ENCODE assay signal across 11 cellular contexts in the genomic region with DNA sequence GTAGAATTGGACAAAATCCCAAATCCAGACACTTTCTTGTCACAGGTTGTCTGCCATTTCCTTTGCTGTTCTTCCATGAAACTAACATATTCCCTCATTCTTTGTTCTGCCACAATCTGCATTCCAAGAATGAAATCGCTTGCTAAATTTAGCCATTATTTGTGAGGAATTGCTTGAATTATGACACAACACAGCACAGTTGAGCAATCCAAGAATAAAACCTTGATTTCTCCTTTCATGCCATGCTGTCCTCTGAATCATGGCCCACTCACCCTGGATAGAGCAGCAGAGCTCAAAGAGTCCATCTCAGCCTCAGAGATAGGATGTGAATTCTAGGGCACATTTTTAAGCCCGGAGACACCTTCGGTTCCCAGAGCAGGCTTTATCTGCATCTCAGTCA. TPM values are rescaled to one million over a fixed set of nuclear protein-coding genes. Genes with fewer than 3 reads are reported as not detected.
A peak's percentile ranks its signal among the peaks of the same experiment; 100 is the strongest.
DNase-seq lines count a peak whose midpoint lies in the region; TF ChIP-seq lines count a peak whose summit lies in the region.
"Had no signal": no experiment of that assay in that cellular context is flagged by ENCODE, and none has a peak within 500 bp of the region (broad histone marks: within the 10 kb centered on the region; RNA-seq: fewer than 3 reads in every experiment).

No MANE protein-coding gene starts in this region.

- H3K27me3 Mint-ChIP-seq in osteocyte (ENCODE audit: unreplicated experiment), result no peaks in the 10 kb centered on the region

- WGBS in SK-N-SH (ENCODE audit: low lambda C conversion rate), result 63% methylated on average over 3 of the region's 3 CpGs

- peaks cover 46% of the 10 kb centered on the region for H3F3A ChIP-seq in SK-N-SH (replicated peaks; ENCODE audit: insufficient read depth)

- peak overlapping the region; percentile 19; the same call in 1 of the 2 replicates for H2AFZ ChIP-seq in SK-N-SH (ENCODE audit: low read depth)

- H3K9me3 Mint-ChIP-seq in osteocyte (ENCODE audit: unreplicated experiment), result no peaks in the 10 kb centered on the region
- H3K9me3 Mint-ChIP-seq: nephron had no signal

- peak overlapping the region; percentile 71 for H3K9ac ChIP-seq in SK-N-SH

- CTCF ChIA-PET in SK-N-SH (lab: Yijun Ruan, JAX), result no interaction called here

- H3K4me3 Mint-ChIP-seq in osteocyte (ENCODE audit: unreplicated experiment), result no peak overlapping the region
- H3K4me3 Mint-ChIP-seq: nephron had no signal

- peaks cover 18% of the 10 kb centered on the region; the same call in 1 of the 2 replicates for H3K79me2 ChIP-seq in SK-N-SH (ENCODE audit: insufficient read depth)

- H3K9me3 ChIP-seq in SK-N-SH, result no peaks in the 10 kb centered on the region

- no peak for TF ChIP-seq RAD21 in SK-N-SH (IDR thresholded peaks at IDR 0.05; ENCODE audit: low read length)

- peak overlapping the region; percentile 13 for H3K4me2 ChIP-seq in SK-N-SH

- DNase-seq in EL (peak; percentile 95), SK-N-SH (no peak), fibroblast of mammary gland (ENCODE audit: low read depth) (peak; percentile 96), osteocyte (ENCODE audit: extremely low spot score, unreplicated experiment) (no peak), medulla oblongata (ENCODE audit: extremely low spot score) (no peak), COLO829 (ENCODE audit: low spot score) (no peak), KG1 (lab: John Stamatoyannopoulos, UW) (no peak), dorsolateral prefrontal cortex (no peak)
- DNase-seq: NCI-H1694 had no signal

- peak overlapping the region; percentile 70 to 98 for H3K27ac ChIP-seq in SK-N-SH (ENCODE audit: low read depth in 2 of 2, low read length in 1 of 2)
- H3K27ac ChIP-seq in dorsolateral prefrontal cortex, result peak overlapping the region in 3 of 59 donors; percentile 8 to 49 (median 35)

- POLR2A ChIA-PET in SK-N-SH (lab: Yijun Ruan, JAX), result no interaction called here

- H3K27me3 ChIP-seq in SK-N-SH (ENCODE audit: insufficient read depth), result no peaks in the 10 kb centered on the region
- no peaks in the 10 kb centered on the region for H3K27me3 ChIP-seq in dorsolateral prefrontal cortex

- H3K36me3 Mint-ChIP-seq in osteocyte (ENCODE audit: unreplicated experiment), result no peaks in the 10 kb centered on the region

- no peak for TF ChIP-seq CTCF in SK-N-SH (IDR thresholded peaks at IDR 0.05)
- TF ChIP-seq CTCF in fibroblast of mammary gland (conservative IDR thresholded peaks at IDR 0.05; ENCODE audit: control insufficient read depth, insufficient read depth, low read depth, low read length), result no peak
- no peak for TF ChIP-seq CTCF in osteocyte (IDR thresholded peaks at IDR 0.05)
- TF ChIP-seq CTCF in dorsolateral prefrontal cortex (IDR thresholded peaks at IDR 0.05 in 54 of 56, conservative IDR thresholded peaks at IDR 0.05 in 2 of 56; ENCODE audit: low read depth in 1 of 56, partially characterized antibody in 56 of 56), result no peak

- H3K36me3 ChIP-seq in SK-N-SH (replicated peaks in 1 of 2; ENCODE audit: control insufficient read depth in 1 of 2, insufficient read depth in 2 of 2, low read length in 1 of 2), result no peaks in the 10 kb centered on the region

- H3K27ac Mint-ChIP-seq in osteocyte (ENCODE audit: unreplicated experiment), result peak overlapping the region; percentile 27
- H3K27ac Mint-ChIP-seq: nephron had no signal

- intact Hi-C loops in dorsolateral prefrontal cortex (cut with DNase I), result no loop called here

- H4K20me1 ChIP-seq in SK-N-SH (ENCODE audit: insufficient read depth), result no peaks in the 10 kb centered on the region

- H3K4me1 Mint-ChIP-seq in osteocyte (ENCODE audit: unreplicated experiment), result peaks cover 29% of the 10 kb centered on the region

- H3K4me3 ChIP-seq in SK-N-SH (ENCODE audit: low read depth in 2 of 2, low read length in 1 of 2) (no peak overlapping the region), fibroblast of mammary gland (ENCODE audit: control insufficient read depth, low read depth, low read length) (no peak overlapping the region), dorsolateral prefrontal cortex (no peak overlapping the region)

- peaks cover 2 to 37% of the 10 kb centered on the region in 2 experiments for H3K4me1 ChIP-seq in SK-N-SH (ENCODE audit: control insufficient read depth in 1 of 2, insufficient read depth in 2 of 2, low read depth in 1 of 2, low read length in 1 of 2)

- TF ChIP-seq EP300 in SK-N-SH (IDR thresholded peaks at IDR 0.05; ENCODE audit: borderline replicate concordance in 1 of 2, low read depth in 1 of 2, low read length in 1 of 2), result peak in 1 of 2 experiments; percentile 83; a peak in 1 of 4 replicates

- no peaks in the 10 kb centered on the region for H3K9me2 ChIP-seq in SK-N-SH

TF ChIP-seq in SK-N-SH, 30 proteins besides CTCF, POLR2A, EP300 and RAD21 (continues in another document):
- TF ChIP-seq TAF1 (IDR thresholded peaks at IDR 0.05; ENCODE audit: borderline replicate concordance, low read depth, low read length), result no peak
- no peak for TF ChIP-seq ELF1 (IDR thresholded peaks at IDR 0.05)
- peak; percentile 85 for TF ChIP-seq TCF12 (IDR thresholded peaks at IDR 0.05)
- TF ChIP-seq POLR2AphosphoS5 (IDR thresholded peaks at IDR 0.05; ENCODE audit: low read depth, low read length), result peak; percentile 53; the same call in 1 of the 2 replicates
- TF ChIP-seq, protein P1, sequence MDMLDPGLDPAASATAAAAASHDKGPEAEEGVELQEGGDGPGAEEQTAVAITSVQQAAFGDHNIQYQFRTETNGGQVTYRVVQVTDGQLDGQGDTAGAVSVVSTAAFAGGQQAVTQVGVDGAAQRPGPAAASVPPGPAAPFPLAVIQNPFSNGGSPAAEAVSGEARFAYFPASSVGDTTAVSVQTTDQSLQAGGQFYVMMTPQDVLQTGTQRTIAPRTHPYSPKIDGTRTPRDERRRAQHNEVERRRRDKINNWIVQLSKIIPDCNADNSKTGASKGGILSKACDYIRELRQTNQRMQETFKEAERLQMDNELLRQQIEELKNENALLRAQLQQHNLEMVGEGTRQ (IDR thresholded peaks at IDR 0.05; ENCODE audit: borderline replicate concordance, low read depth, low read length), result no peak
- peak; percentile 45; the same call in 1 of the 2 replicates for TF ChIP-seq YY1 (IDR thresholded peaks at IDR 0.05; ENCODE audit: low read depth)
- TF ChIP-seq, protein P2, sequence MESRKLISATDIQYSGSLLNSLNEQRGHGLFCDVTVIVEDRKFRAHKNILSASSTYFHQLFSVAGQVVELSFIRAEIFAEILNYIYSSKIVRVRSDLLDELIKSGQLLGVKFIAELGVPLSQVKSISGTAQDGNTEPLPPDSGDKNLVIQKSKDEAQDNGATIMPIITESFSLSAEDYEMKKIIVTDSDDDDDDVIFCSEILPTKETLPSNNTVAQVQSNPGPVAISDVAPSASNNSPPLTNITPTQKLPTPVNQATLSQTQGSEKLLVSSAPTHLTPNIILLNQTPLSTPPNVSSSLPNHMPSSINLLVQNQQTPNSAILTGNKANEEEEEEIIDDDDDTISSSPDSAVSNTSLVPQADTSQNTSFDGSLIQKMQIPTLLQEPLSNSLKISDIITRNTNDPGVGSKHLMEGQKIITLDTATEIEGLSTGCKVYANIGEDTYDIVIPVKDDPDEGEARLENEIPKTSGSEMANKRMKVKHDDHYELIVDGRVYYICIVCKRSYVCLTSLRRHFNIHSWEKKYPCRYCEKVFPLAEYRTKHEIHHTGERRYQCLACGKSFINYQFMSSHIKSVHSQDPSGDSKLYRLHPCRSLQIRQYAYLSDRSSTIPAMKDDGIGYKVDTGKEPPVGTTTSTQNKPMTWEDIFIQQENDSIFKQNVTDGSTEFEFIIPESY (IDR thresholded peaks at IDR 0.05; ENCODE audit: borderline replicate concordance, low read depth), result no peak
- peak; percentile 67 for TF ChIP-seq NFIC (IDR thresholded peaks at IDR 0.05; ENCODE audit: borderline replicate concordance)
- TF ChIP-seq CHD2 (IDR thresholded peaks at IDR 0.05; ENCODE audit: low read length, partially characterized antibody), result no peak
- TF ChIP-seq, protein P3, sequence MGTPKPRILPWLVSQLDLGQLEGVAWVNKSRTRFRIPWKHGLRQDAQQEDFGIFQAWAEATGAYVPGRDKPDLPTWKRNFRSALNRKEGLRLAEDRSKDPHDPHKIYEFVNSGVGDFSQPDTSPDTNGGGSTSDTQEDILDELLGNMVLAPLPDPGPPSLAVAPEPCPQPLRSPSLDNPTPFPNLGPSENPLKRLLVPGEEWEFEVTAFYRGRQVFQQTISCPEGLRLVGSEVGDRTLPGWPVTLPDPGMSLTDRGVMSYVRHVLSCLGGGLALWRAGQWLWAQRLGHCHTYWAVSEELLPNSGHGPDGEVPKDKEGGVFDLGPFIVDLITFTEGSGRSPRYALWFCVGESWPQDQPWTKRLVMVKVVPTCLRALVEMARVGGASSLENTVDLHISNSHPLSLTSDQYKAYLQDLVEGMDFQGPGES (IDR thresholded peaks at IDR 0.05; ENCODE audit: low read depth, low read length), result no peak
- TF ChIP-seq, protein P4, sequence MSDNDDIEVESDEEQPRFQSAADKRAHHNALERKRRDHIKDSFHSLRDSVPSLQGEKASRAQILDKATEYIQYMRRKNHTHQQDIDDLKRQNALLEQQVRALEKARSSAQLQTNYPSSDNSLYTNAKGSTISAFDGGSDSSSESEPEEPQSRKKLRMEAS (IDR thresholded peaks at IDR 0.05; ENCODE audit: low read depth), result peak; percentile 66; the same call in 1 of the 2 replicates
- peak; percentile 99 for TF ChIP-seq MEF2A (IDR thresholded peaks at IDR 0.05; ENCODE audit: borderline replicate concordance, low read depth)
- TF ChIP-seq, protein P5, sequence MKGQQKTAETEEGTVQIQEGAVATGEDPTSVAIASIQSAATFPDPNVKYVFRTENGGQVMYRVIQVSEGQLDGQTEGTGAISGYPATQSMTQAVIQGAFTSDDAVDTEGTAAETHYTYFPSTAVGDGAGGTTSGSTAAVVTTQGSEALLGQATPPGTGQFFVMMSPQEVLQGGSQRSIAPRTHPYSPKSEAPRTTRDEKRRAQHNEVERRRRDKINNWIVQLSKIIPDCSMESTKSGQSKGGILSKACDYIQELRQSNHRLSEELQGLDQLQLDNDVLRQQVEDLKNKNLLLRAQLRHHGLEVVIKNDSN (IDR thresholded peaks at IDR 0.05; ENCODE audit: borderline replicate concordance, low read depth), result no peak
- TF ChIP-seq TEAD4 (IDR thresholded peaks at IDR 0.05; ENCODE audit: borderline replicate concordance, insufficient read depth), result peak; percentile 69; the same call in 1 of the 2 replicates
- peak; percentile 63 for TF ChIP-seq JUND (IDR thresholded peaks at IDR 0.05)

RNA-seq across cellular contexts. Expression of a gene that starts 35.2 kb away (rescaled TPM):
- 23.9 and 46.4 TPM in 2 replicates for polyA plus RNA-seq in SK-N-SH (2012; rRNA removed)
- polyA plus RNA-seq in SK-N-SH (2012; cell fraction: cytosol; rRNA removed), result 44.0 and 44.4 TPM in 2 replicates
- 9.8 and 32.2 TPM in 2 replicates for polyA plus RNA-seq in SK-N-SH (2012; cell fraction: nucleus; rRNA removed)
- total RNA-seq in osteocyte (252 and 294 TPM in 2 replicates), dorsolateral prefrontal cortex (100 to 1,000 TPM in 1 of 120 experiments, 10 to 100 TPM in 89, 1 to 10 TPM in 30; 2.4 to 117 (median 17.9) TPM)
- total RNA-seq: HT-29 had no signal

RNA-seq across cellular contexts. Expression of a gene that starts 41.1 kb away (rescaled TPM):
- 10.1 and 11.0 TPM in 2 replicates for polyA plus RNA-seq in SK-N-SH (2012; rRNA removed)
- polyA plus RNA-seq in SK-N-SH (2012; cell fraction: cytosol; rRNA removed), result 11.8 and 16.0 TPM in 2 replicates
- 6.9 and 7.4 TPM in 2 replicates for polyA plus RNA-seq in SK-N-SH (2012; cell fraction: nucleus; rRNA removed)
- total RNA-seq in osteocyte (0.52 and 0.54 TPM in 2 replicates), dorsolateral prefrontal cortex (100 to 1,000 TPM in 119 of 120 experiments, 10 to 100 TPM in 1; 61.3 to 336 (median 242) TPM)

Comparison
In these comparisons a context has a peak if more than half of its experiments do, and no peak if none do; other contexts are left out.
1. DNase-seq: peak in EL (single experiment) and fibroblast of mammary gland (single experiment); none in SK-N-SH (single experiment), osteocyte (single experiment), medulla oblongata (single experiment), COLO829 (single experiment), KG1 (single experiment) and dorsolateral prefrontal cortex (0 of 10).
2. RNA of a gene that starts 41.1 kb away (total RNA-seq): 61.3 to 336 TPM in dorsolateral prefrontal cortex; 0.52 to 0.54 TPM in osteocyte; every median in the first group is over 10 times any median in the second.